In the genomic region with DNA sequence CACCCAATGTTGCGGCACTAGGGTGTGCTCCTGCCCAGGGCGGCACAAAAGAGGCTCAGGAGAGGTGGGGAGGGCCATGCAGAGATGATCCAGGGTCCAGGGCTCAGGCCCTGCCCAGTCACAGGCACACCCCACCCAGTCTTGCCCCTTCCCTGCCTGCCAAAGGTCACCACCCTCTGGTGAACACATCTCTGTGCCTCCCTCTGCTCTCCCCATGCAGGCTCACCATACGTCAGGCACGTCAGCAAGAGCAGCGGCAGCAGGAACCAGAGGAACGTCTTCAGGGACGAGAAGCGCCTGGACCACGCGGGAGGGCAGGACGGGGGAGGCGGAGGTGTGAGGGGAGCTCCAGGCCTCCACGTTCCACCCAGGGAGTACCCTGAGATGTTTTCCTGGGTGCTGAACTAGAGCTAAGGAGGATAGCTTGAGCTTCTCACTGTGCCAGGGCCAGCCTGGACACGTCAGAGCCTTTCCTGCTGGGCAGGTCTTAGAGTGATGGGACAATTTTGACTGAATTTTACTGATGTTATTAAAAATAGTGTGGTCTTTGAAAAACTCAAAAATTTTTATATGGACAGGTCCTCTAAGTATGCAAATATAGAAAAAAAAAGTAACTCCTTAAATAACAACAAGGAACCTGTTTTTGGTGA, we compare ENCODE assay signal across 1 cellular context.
TF ChIP-seq lines count a peak whose summit lies in the region.

No MANE protein-coding gene starts in this region.

TF ChIP-seq in HEK293T, 16 proteins besides CTCF, POLR2A, EP300 and RAD21:
- no peak for TF ChIP-seq FOXM1 (IDR thresholded peaks at IDR 0.05; ENCODE audit: borderline replicate concordance)
- TF ChIP-seq BHLHE40 (IDR thresholded peaks at IDR 0.05; ENCODE audit: borderline replicate concordance): no peak
- no peak for TF ChIP-seq ELF4 (IDR thresholded peaks at IDR 0.05)
- TF ChIP-seq FOXA1 (IDR thresholded peaks at IDR 0.05): no peak
- TF ChIP-seq, protein P1, sequence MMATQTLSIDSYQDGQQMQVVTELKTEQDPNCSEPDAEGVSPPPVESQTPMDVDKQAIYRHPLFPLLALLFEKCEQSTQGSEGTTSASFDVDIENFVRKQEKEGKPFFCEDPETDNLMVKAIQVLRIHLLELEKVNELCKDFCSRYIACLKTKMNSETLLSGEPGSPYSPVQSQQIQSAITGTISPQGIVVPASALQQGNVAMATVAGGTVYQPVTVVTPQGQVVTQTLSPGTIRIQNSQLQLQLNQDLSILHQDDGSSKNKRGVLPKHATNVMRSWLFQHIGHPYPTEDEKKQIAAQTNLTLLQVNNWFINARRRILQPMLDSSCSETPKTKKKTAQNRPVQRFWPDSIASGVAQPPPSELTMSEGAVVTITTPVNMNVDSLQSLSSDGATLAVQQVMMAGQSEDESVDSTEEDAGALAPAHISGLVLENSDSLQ (IDR thresholded peaks at IDR 0.05): no peak
- no peak for TF ChIP-seq NFRKB (IDR thresholded peaks at IDR 0.05)
- TF ChIP-seq ZNF384 (IDR thresholded peaks at IDR 0.05): no peak
- no peak for TF ChIP-seq CTBP1 (IDR thresholded peaks at IDR 0.05; ENCODE audit: borderline replicate concordance)
- no peak for TF ChIP-seq LEF1 (IDR thresholded peaks at IDR 0.05; ENCODE audit: borderline replicate concordance)
- no peak for TF ChIP-seq SP1 (IDR thresholded peaks at IDR 0.05)
- no peak for TF ChIP-seq FOXK2 (IDR thresholded peaks at IDR 0.05)
